In the genomic region with DNA sequence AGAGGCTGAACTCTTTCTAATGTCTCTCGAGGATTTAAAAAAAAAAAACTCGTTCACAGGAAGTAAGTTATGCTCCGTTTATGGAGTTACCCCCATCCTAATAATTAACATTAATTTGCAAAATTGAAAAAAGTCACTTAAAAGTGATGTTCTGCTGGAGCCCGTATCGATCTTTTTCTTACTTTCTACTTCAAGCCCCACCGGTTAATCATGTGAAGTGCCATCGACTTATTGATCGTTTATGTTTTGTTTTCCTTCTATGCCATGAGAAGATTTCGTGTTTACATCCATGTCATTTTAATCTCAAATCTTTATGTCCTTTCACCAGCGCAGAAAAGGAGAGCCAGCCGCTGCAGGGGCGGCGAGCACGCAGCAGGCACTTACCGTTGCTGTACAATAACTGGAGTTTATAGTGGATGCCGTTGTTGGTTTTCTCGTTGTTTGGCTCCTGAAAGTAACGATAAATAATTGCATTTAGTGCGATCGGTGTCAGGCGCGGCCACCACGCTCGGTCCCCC, we compare ENCODE assay signal across 10 cellular contexts. TPM values are rescaled to one million over a fixed set of nuclear protein-coding genes. Genes with fewer than 3 reads are reported as not detected.
DNase-seq lines count a peak whose midpoint lies in the region; ATAC-seq and TF ChIP-seq lines count a peak whose summit lies in the region.
"Had no signal": no experiment of that assay in that cellular context is flagged by ENCODE, and none has a peak within 500 bp of the region (broad histone marks: within the 10 kb centered on the region; RNA-seq: fewer than 3 reads in every experiment).

No MANE protein-coding gene starts in this region.

- peaks cover 91% of the 10 kb centered on the region for H3K27me3 ChIP-seq in brain microvascular endothelial cell (replicated peaks)
- peaks cover 59% of the 10 kb centered on the region for H3K27me3 ChIP-seq in mesendoderm (ENCODE audit: insufficient read depth, low read length, poor library complexity)
- H3K27me3 ChIP-seq in tibial artery: peaks cover 0 to 71% of the 10 kb centered on the region in 2 donors

- peak overlapping the region; percentile 42 for H3K4me3 Mint-ChIP-seq in activated naive CD4-positive, alpha-beta T cell treated with anti-CD3 and anti-CD28 coated beads for 36 hours

- H3K36me3 Mint-ChIP-seq in activated naive CD4-positive, alpha-beta T cell treated with anti-CD3 and anti-CD28 coated beads for 36 hours (ENCODE audit: low read depth): no peaks in the 10 kb centered on the region
- peaks cover 14 to 28% of the 10 kb centered on the region in 2 donors for H3K36me3 Mint-ChIP-seq in activated naive CD4-positive, alpha-beta T cell treated with anti-CD3 and anti-CD28 coated beads, Interleukin-2, amount 50 U/mL, for 72 hours

- H2AK5ac ChIP-seq in mesendoderm (ENCODE audit: low read length): no peak overlapping the region

- no peak overlapping the region for H4K5ac ChIP-seq in mesendoderm (ENCODE audit: low read length)

- no peak overlapping the region for H2BK15ac ChIP-seq in mesendoderm (replicated peaks; ENCODE audit: low read depth)

- H3K79me1 ChIP-seq in mesendoderm (ENCODE audit: low read length): no peaks in the 10 kb centered on the region

- H3K4ac ChIP-seq in mesendoderm (ENCODE audit: low read depth, low read length): no peak overlapping the region

- no peak overlapping the region for H4K8ac ChIP-seq in mesendoderm (ENCODE audit: low read depth, low read length)

- H3K36me3 ChIP-seq in brain microvascular endothelial cell (replicated peaks) (no peaks in the 10 kb centered on the region), mesendoderm (ENCODE audit: control insufficient read depth, insufficient read depth, low read length) (no peaks in the 10 kb centered on the region), tibial artery (no peaks in the 10 kb centered on the region)
- H3K36me3 ChIP-seq: SJSA1 had no signal

- H3K27me3 Mint-ChIP-seq in activated naive CD4-positive, alpha-beta T cell treated with anti-CD3 and anti-CD28 coated beads for 36 hours (ENCODE audit: low read depth): peaks cover 58% of the 10 kb centered on the region

- H3K4me3 ChIP-seq in brain microvascular endothelial cell (ENCODE audit: low read depth, low read length) (peak overlapping the region; percentile 30), mesendoderm (ENCODE audit: low read length) (no peak overlapping the region), tibial artery (peak overlapping the region; percentile 61 to 70)
- H3K4me3 ChIP-seq: SJSA1 had no signal

- DNase-seq in activated naive CD4-positive, alpha-beta T cell treated with anti-CD3 and anti-CD28 coated beads for 36 hours: no peak
- no peak for DNase-seq in activated naive CD4-positive, alpha-beta T cell treated with anti-CD3 and anti-CD28 coated beads, Interleukin-2, amount 50 U/mL, for 72 hours (ENCODE audit: low spot score in 2 of 2)
- DNase-seq in brain microvascular endothelial cell (no peak), mesendoderm (no peak), tibial artery (no peak), MV-4-11 (lab: John Stamatoyannopoulos, UW) (no peak)
- DNase-seq: effector CD4-positive, alpha-beta T cell had no signal

- H3K27ac ChIP-seq in brain microvascular endothelial cell (no peak overlapping the region), mesendoderm (ENCODE audit: low read depth, low read length) (no peak overlapping the region), tibial artery (peak overlapping the region; percentile 33 to 70)
- H3K27ac ChIP-seq: SJSA1 had no signal

- TF ChIP-seq CTCF in brain microvascular endothelial cell (IDR thresholded peaks at IDR 0.05; ENCODE audit: low read depth, low read length, missing control alignments) (no peak), tibial artery (IDR thresholded peaks at IDR 0.05) (no peak)

- intact Hi-C loops in activated naive CD4-positive, alpha-beta T cell treated with anti-CD3 and anti-CD28 coated beads for 36 hours (cut with micrococcal nuclease): loop anchor here (1.0 to 5.0 kb wide), 2 partner anchors 9 to 495 kb away; partner anchors contain the start of gene MGMT
- intact Hi-C loops in tibial artery (cut with DNase I; ENCODE audit: low total_unique reads): no loop called here

- H3K79me2 ChIP-seq in mesendoderm (ENCODE audit: control insufficient read depth, insufficient read depth, low read length): no peaks in the 10 kb centered on the region

- no peak overlapping the region for H3K18ac ChIP-seq in mesendoderm (ENCODE audit: low read length)

- H3K23ac ChIP-seq in mesendoderm (ENCODE audit: low read length): peak overlapping the region; percentile 6

- H2BK120ac ChIP-seq in mesendoderm (ENCODE audit: low read depth, low read length): no peak overlapping the region

- WGBS in mesendoderm (ENCODE audit: extremely low coverage, insufficient coverage, low lambda C conversion rate): no CpG with 5 or more reads among the region's 24 CpGs

- H3K4me1 Mint-ChIP-seq in activated naive CD4-positive, alpha-beta T cell treated with anti-CD3 and anti-CD28 coated beads for 36 hours (ENCODE audit: low read depth): peaks cover 28% of the 10 kb centered on the region

- H2BK5ac ChIP-seq in mesendoderm (ENCODE audit: low read length): no peak overlapping the region

- peak overlapping the region; percentile 31 for H3K9ac ChIP-seq in mesendoderm (ENCODE audit: low read length)

- CTCF ChIA-PET in activated naive CD4-positive, alpha-beta T cell treated with anti-CD3 and anti-CD28 coated beads for 36 hours (lab: Charles Lee): interaction anchor here (0.6 kb wide), 1 partner anchor 1830 kb away, joined by 3 read pairs; no protein-coding TSS in a partner anchor

- H3K4me1 ChIP-seq in mesendoderm (ENCODE audit: control insufficient read depth, low read depth, low read length) (no peaks in the 10 kb centered on the region), tibial artery (peaks cover 0 to 50% (median 30%) of the 10 kb centered on the region in 4 donors)

- in situ Hi-C loops in brain microvascular endothelial cell (cut with HindIII; ENCODE audit: low pct_ligation_motif_present, low sequenced_read_pairs): no loop called here

- H3K56ac ChIP-seq in mesendoderm (ENCODE audit: low read length): peak overlapping the region; percentile 71

- no peak overlapping the region for H3K27ac Mint-ChIP-seq in activated naive CD4-positive, alpha-beta T cell treated with anti-CD3 and anti-CD28 coated beads for 36 hours
- peak overlapping the region in 1 of 2 donors; percentile 5 for H3K27ac Mint-ChIP-seq in activated naive CD4-positive, alpha-beta T cell treated with anti-CD3 and anti-CD28 coated beads, Interleukin-2, amount 50 U/mL, for 72 hours

- no peak for ATAC-seq in activated naive CD4-positive, alpha-beta T cell treated with anti-CD3 and anti-CD28 coated beads, Interleukin-2, amount 50 U/mL, for 72 hours
- ATAC-seq in HG03460 (IDR thresholded peaks at IDR 0.05; ENCODE audit: unreplicated experiment) (no peak), HG02973 (IDR thresholded peaks at IDR 0.05; ENCODE audit: unreplicated experiment) (no peak)

- no peaks in the 10 kb centered on the region for H3K9me3 Mint-ChIP-seq in activated naive CD4-positive, alpha-beta T cell treated with anti-CD3 and anti-CD28 coated beads for 36 hours
- no peaks in the 10 kb centered on the region for H3K9me3 Mint-ChIP-seq in activated naive CD4-positive, alpha-beta T cell treated with anti-CD3 and anti-CD28 coated beads, Interleukin-2, amount 50 U/mL, for 72 hours

- no peaks in the 10 kb centered on the region for H3K9me3 ChIP-seq in tibial artery

- peak overlapping the region; percentile 79 for H3K4me2 ChIP-seq in mesendoderm (ENCODE audit: low read length)

RNA-seq across cellular contexts. Expression of gene EBF3, which starts 1.5 kb away (rescaled TPM):
- not detected for total RNA-seq in activated naive CD4-positive, alpha-beta T cell treated with anti-CD3 and anti-CD28 coated beads for 36 hours
- not detected for total RNA-seq in activated naive CD4-positive, alpha-beta T cell treated with anti-CD3 and anti-CD28 coated beads, Interleukin-2, amount 50 U/mL, for 72 hours
- polyA plus RNA-seq in mesendoderm (2013, experiment 1 of 2): 0.87 TPM
- polyA plus RNA-seq in mesendoderm (2013, experiment 2 of 2): 0.76 TPM
- total RNA-seq: SJSA1 had no signal

Comparison
In these comparisons a context has a peak if more than half of its experiments do, and no peak if none do; other contexts are left out.
1. H3K27ac ChIP-seq: peak in tibial artery (2 of 2); none in brain microvascular endothelial cell (single experiment) and mesendoderm (single experiment).